ENCODE assay signal across 13 cellular contexts in the genomic region with DNA sequence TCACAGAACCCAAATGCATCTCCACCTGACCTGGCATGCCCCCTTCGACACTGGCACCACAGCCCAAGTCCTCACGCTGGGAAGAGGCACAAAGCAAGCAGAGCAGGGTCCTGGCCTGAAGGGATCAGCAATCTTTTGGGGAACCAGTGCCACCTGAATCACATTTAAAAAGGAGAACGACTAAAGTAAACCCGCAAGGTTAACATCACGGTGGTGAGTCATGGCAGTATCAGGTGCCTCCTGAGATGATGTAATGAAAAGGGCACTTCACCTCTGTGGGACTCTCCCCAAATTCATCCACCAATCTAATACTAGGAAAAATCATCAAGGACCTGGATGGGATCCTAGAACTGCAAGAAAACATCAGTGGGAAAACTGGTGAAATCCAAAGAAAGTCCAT. TPM values are rescaled to one million over a fixed set of nuclear protein-coding genes. Genes with fewer than 3 reads are reported as not detected.
DNase-seq lines count a peak whose midpoint lies in the region; ATAC-seq and TF ChIP-seq lines count a peak whose summit lies in the region.
"Had no signal": no experiment of that assay in that cellular context is flagged by ENCODE, and none has a peak within 500 bp of the region (broad histone marks: within the 10 kb centered on the region; RNA-seq: fewer than 3 reads in every experiment).

No MANE protein-coding gene starts in this region.

- ATAC-seq in foreskin keratinocyte: peak; percentile 81

- POLR2A ChIA-PET in RWPE1 (lab: Yijun Ruan, JAX; ENCODE audit: low non-redundant PET): no interaction called here

- H3K27ac ChIP-seq in RWPE1 (peak overlapping the region; percentile 35), foreskin keratinocyte (no peak overlapping the region), smooth muscle cell (ENCODE audit: low read depth) (peak overlapping the region; percentile 75)
- H3K27ac ChIP-seq: right atrium auricular region had no signal

- no peaks in the 10 kb centered on the region for H3K9me3 ChIP-seq in smooth muscle cell (replicated peaks; ENCODE audit: low read depth)
- H3K9me3 ChIP-seq: right atrium auricular region had no signal

- CTCF ChIA-PET in RWPE1 (lab: Yijun Ruan, JAX): no interaction called here

- in situ Hi-C loops in GM13977 (cut with MboI; ENCODE audit: low pct_unique_long_range_greater_than_20kb, low sequenced_read_pairs, unreplicated experiment) (no loop called here), ACHN (cut with HindIII; ENCODE audit: low pct_ligation_motif_present, low pct_unique_long_range_greater_than_20kb, low sequenced_read_pairs) (no loop called here)

- H3K9ac ChIP-seq in smooth muscle cell (ENCODE audit: low read depth): peak overlapping the region; percentile 9

- no peaks in the 10 kb centered on the region for H3K27me3 ChIP-seq in foreskin keratinocyte
- H3K27me3 ChIP-seq in smooth muscle cell (ENCODE audit: low read depth): no peaks in the 10 kb centered on the region
- H3K27me3 ChIP-seq: right atrium auricular region had no signal

- H3K4me3 ChIP-seq in smooth muscle cell: no peak overlapping the region
- H3K4me3 ChIP-seq: right atrium auricular region had no signal

- H3K4me1 ChIP-seq in foreskin keratinocyte (no peaks in the 10 kb centered on the region), smooth muscle cell (ENCODE audit: low read depth) (peaks cover 6% of the 10 kb centered on the region)

- H3K79me2 ChIP-seq in smooth muscle cell (ENCODE audit: low read depth): peaks cover 81% of the 10 kb centered on the region

- H4K20me1 ChIP-seq in smooth muscle cell (ENCODE audit: low read depth): peaks cover 73% of the 10 kb centered on the region

- H3K4me2 ChIP-seq in smooth muscle cell: no peak overlapping the region

- peak; percentile 57 for DNase-seq in GM13977 (ENCODE audit: low spot score)
- DNase-seq in RWPE1 (ENCODE audit: low spot score): peak; percentile 49
- peak; percentile 39 to 72 for DNase-seq in foreskin keratinocyte
- DNase-seq in smooth muscle cell (lab: John Stamatoyannopoulos, UW; ENCODE audit: unreplicated experiment): no peak
- DNase-seq in NAMALWA (ENCODE audit: low spot score): no peak
- no peak for DNase-seq in ACHN
- no peak for DNase-seq in retina
- DNase-seq: activated CD8-positive, alpha-beta memory T cell treated with anti-CD3 and anti-CD28 coated beads, Interleukin-2, amount 50 U/mL, for 48 hours; CD8-positive, alpha-beta memory T cell; dermis blood vessel endothelial cell; NCI-H526 treated with DMSO at 0.1 percent for 48 hours; Right ventricle myocardium superior had no signal

- H2AFZ ChIP-seq in smooth muscle cell (ENCODE audit: low read depth): no peak overlapping the region

- H3F3A ChIP-seq in smooth muscle cell (ENCODE audit: low read depth): peaks cover 3% of the 10 kb centered on the region

- TF ChIP-seq CTCF in GM13977 (IDR thresholded peaks at IDR 0.05; ENCODE audit: extremely low read depth, insufficient read depth, missing control alignments): no peak
- TF ChIP-seq CTCF in RWPE1 (conservative IDR thresholded peaks at IDR 0.05; ENCODE audit: low read depth): no peak
- no peak for TF ChIP-seq CTCF in foreskin keratinocyte (conservative IDR thresholded peaks at IDR 0.05)
- no peak for TF ChIP-seq CTCF in smooth muscle cell (IDR thresholded peaks at IDR 0.05; ENCODE audit: borderline replicate concordance, insufficient read depth, poor library complexity, severe bottlenecking)

- 78% methylated on average over 5 of the region's 5 CpGs for WGBS in smooth muscle cell (ENCODE audit: low lambda C conversion rate)

- no peaks in the 10 kb centered on the region for H3K36me3 ChIP-seq in smooth muscle cell (ENCODE audit: low read depth)
- H3K36me3 ChIP-seq: right atrium auricular region had no signal

RNA-seq across cellular contexts. Expression of gene PACSIN2, which starts 44.9 kb away (rescaled TPM):
- total RNA-seq in foreskin keratinocyte (38.5 and 41.4 TPM in 2 replicates), smooth muscle cell (26.3 and 34.7 TPM in 2 replicates)
- polyA plus RNA-seq in foreskin keratinocyte (21.6 and 25.9 TPM in 2 replicates), smooth muscle cell (41.1 and 53.9 TPM in 2 replicates)

Comparison
In these comparisons a context has a peak if more than half of its experiments do, and no peak if none do; other contexts are left out.
1. DNase-seq: peak in GM13977 (single experiment), RWPE1 (single experiment) and foreskin keratinocyte (2 of 2); none in smooth muscle cell (single experiment), NAMALWA (single experiment), ACHN (single experiment) and retina (single experiment).